In genomic region chr9:130961511-130962300, GRCh38 we compare ENCODE assay signal across 17 cellular contexts. TPM values are rescaled to one million over a fixed set of nuclear protein-coding genes. Genes with fewer than 3 reads are reported as not detected.
DNase-seq lines count a peak whose midpoint lies in the region; ATAC-seq and TF ChIP-seq lines count a peak whose summit lies in the region.
"Had no signal": no experiment of that assay in that cellular context is flagged by ENCODE, and none has a peak within 500 bp of the region (broad histone marks: within the 10 kb centered on the region; RNA-seq: fewer than 3 reads in every experiment).

No MANE protein-coding gene starts in this region.

- H4K8ac ChIP-seq in neuronal stem cell (ENCODE audit: low read depth, low read length): no peak overlapping the region

- H3K4me2 ChIP-seq in neuronal stem cell (ENCODE audit: insufficient read depth, low read length, poor library complexity, severe bottlenecking): no peak overlapping the region

- no peak for TF ChIP-seq CTCF in Calu3 (IDR thresholded peaks at IDR 0.05; ENCODE audit: unreplicated experiment)

- no peak overlapping the region for H3K4ac ChIP-seq in neuronal stem cell (ENCODE audit: low read length)

- H3K18ac ChIP-seq in neuronal stem cell (ENCODE audit: low read length): no peak overlapping the region

- H2AK5ac ChIP-seq in neuronal stem cell (ENCODE audit: low read depth, low read length): no peak overlapping the region

- no peak overlapping the region for H2BK15ac ChIP-seq in neuronal stem cell (ENCODE audit: low read length)

- H4K91ac ChIP-seq in neuronal stem cell (ENCODE audit: low read depth, low read length, poor library complexity): no peak overlapping the region

- no peak overlapping the region for H2BK120ac ChIP-seq in neuronal stem cell (ENCODE audit: low read depth, low read length)

- BruUV-seq in Calu3 (replicated peaks; lab: Mats Ljungman, UMichigan): no TSS peak

- no peak overlapping the region for H3K4me3 Mint-ChIP-seq in Calu3 (ENCODE audit: low read depth, unreplicated experiment)
- H3K4me3 Mint-ChIP-seq in activated CD4-positive, alpha-beta memory T cell treated with anti-CD3 and anti-CD28 coated beads, Interleukin-2, amount 10 ng/mL, durations not matched to agents 7 days and 5 days: no peak overlapping the region
- H3K4me3 Mint-ChIP-seq: CD14-positive monocyte had no signal

- H3K9me3 ChIP-seq in SJSA1 (replicated peaks) (no peaks in the 10 kb centered on the region), neuronal stem cell (replicated peaks in 1 of 2; ENCODE audit: control insufficient read depth in 2 of 2, insufficient read depth in 1 of 2, low read depth in 1 of 2, low read length in 2 of 2) (peaks cover 2 to 3% of the 10 kb centered on the region in 2 donors)
- H3K9me3 ChIP-seq: HAP-1 had no signal

- H3K36me3 ChIP-seq in SJSA1: no peaks in the 10 kb centered on the region
- H3K36me3 ChIP-seq in neuronal stem cell (replicated peaks in 1 of 2; ENCODE audit: control insufficient read depth in 2 of 2, insufficient read depth in 2 of 2, low read length in 2 of 2): no peaks in the 10 kb centered on the region
- H3K36me3 ChIP-seq: HAP-1 had no signal

- H3K27ac ChIP-seq in SJSA1: 0 out of 2 replicates have a peak overlapping the region, but pooled peaks have one; percentile 6
- H3K27ac ChIP-seq in epithelial cell of prostate: peak overlapping the region; percentile 28
- no peak overlapping the region for H3K27ac ChIP-seq in neuronal stem cell (replicated peaks; ENCODE audit: low read length)

- no peak for ATAC-seq in activated naive CD4-positive, alpha-beta T cell treated with anti-CD3 and anti-CD28 coated beads, Interleukin-2, amount 50 U/mL, for 72 hours

- peak overlapping the region; percentile 46 for H3K27ac Mint-ChIP-seq in Calu3 (ENCODE audit: unreplicated experiment)
- H3K27ac Mint-ChIP-seq in activated naive CD4-positive, alpha-beta T cell treated with anti-CD3 and anti-CD28 coated beads, Interleukin-2, amount 50 U/mL, for 72 hours: no peak overlapping the region
- H3K27ac Mint-ChIP-seq in activated CD4-positive, alpha-beta memory T cell treated with anti-CD3 and anti-CD28 coated beads, Interleukin-2, amount 10 ng/mL, durations not matched to agents 7 days and 5 days: no peak overlapping the region
- H3K27ac Mint-ChIP-seq: CD14-positive monocyte had no signal

- H2BK5ac ChIP-seq in neuronal stem cell (ENCODE audit: low read length): no peak overlapping the region

- H3K9me3 Mint-ChIP-seq in Calu3 (ENCODE audit: low read depth, unreplicated experiment): peaks cover 4% of the 10 kb centered on the region
- H3K9me3 Mint-ChIP-seq in activated naive CD4-positive, alpha-beta T cell treated with anti-CD3 and anti-CD28 coated beads, Interleukin-2, amount 50 U/mL, for 72 hours: peaks cover 5 to 8% of the 10 kb centered on the region in 2 donors
- peaks cover 9% of the 10 kb centered on the region for H3K9me3 Mint-ChIP-seq in activated CD4-positive, alpha-beta memory T cell treated with anti-CD3 and anti-CD28 coated beads, Interleukin-2, amount 10 ng/mL, durations not matched to agents 7 days and 5 days

- no peaks in the 10 kb centered on the region for H3K79me1 ChIP-seq in neuronal stem cell (ENCODE audit: low read depth, low read length)

- H3K36me3 Mint-ChIP-seq in Calu3 (ENCODE audit: insufficient read depth, unreplicated experiment): peaks cover 14% of the 10 kb centered on the region
- no peaks in the 10 kb centered on the region for H3K36me3 Mint-ChIP-seq in activated naive CD4-positive, alpha-beta T cell treated with anti-CD3 and anti-CD28 coated beads, Interleukin-2, amount 50 U/mL, for 72 hours
- H3K36me3 Mint-ChIP-seq in activated CD4-positive, alpha-beta memory T cell treated with anti-CD3 and anti-CD28 coated beads, Interleukin-2, amount 10 ng/mL, durations not matched to agents 7 days and 5 days (ENCODE audit: low read depth): peaks cover 3% of the 10 kb centered on the region
- H3K36me3 Mint-ChIP-seq: CD14-positive monocyte, IgD-negative memory B cell had no signal

- H3K9ac ChIP-seq in neuronal stem cell (ENCODE audit: low read depth, low read length, poor library complexity): no peak overlapping the region

- no peak for DNase-seq in Calu3
- no peak for DNase-seq in SJSA1 (ENCODE audit: low read depth in 1 of 2, low spot score in 2 of 2)
- DNase-seq in epithelial cell of prostate (ENCODE audit: low read depth, low spot score): no peak
- no peak for DNase-seq in neuronal stem cell (ENCODE audit: low spot score)
- DNase-seq in activated naive CD4-positive, alpha-beta T cell treated with anti-CD3 and anti-CD28 coated beads, Interleukin-2, amount 50 U/mL, for 72 hours (ENCODE audit: low spot score in 2 of 2): no peak
- DNase-seq in cerebellar nuclear complex (lab: John Stamatoyannopoulos, UW): no peak
- no peak for DNase-seq in activated CD4-positive, alpha-beta memory T cell treated with anti-CD3 and anti-CD28 coated beads, Interleukin-2, amount 10 ng/mL, durations not matched to agents 7 days and 5 days
- DNase-seq in Ammon's horn (ENCODE audit: low spot score): no peak
- DNase-seq: COR-L47, DMS53, MV-4-11, NCI-H1417 treated with DMSO at 0.1 percent for 48 hours, NCI-H2029, NCI-H510A had no signal

- H2BK12ac ChIP-seq in neuronal stem cell (ENCODE audit: low read length): no peak overlapping the region

- intact Hi-C loops in Calu3 (cut with micrococcal nuclease; ENCODE audit: unreplicated experiment): no loop called here

- no peaks in the 10 kb centered on the region for H3K27me3 Mint-ChIP-seq in Calu3 (ENCODE audit: unreplicated experiment)
- H3K27me3 Mint-ChIP-seq in activated CD4-positive, alpha-beta memory T cell treated with anti-CD3 and anti-CD28 coated beads, Interleukin-2, amount 10 ng/mL, durations not matched to agents 7 days and 5 days: no peaks in the 10 kb centered on the region

- H3K27me3 ChIP-seq in SJSA1 (replicated peaks): no peaks in the 10 kb centered on the region
- H3K27me3 ChIP-seq in neuronal stem cell (ENCODE audit: control insufficient read depth in 3 of 3, insufficient read depth in 3 of 3, low read depth in 1 of 3, low read length in 3 of 3): peaks cover 0 to 12% (median 0%) of the 10 kb centered on the region in 3 experiments

- no peak overlapping the region for H3K4me3 ChIP-seq in SJSA1
- no peak overlapping the region for H3K4me3 ChIP-seq in neuronal stem cell (ENCODE audit: low read length in 2 of 2)
- H3K4me3 ChIP-seq: HAP-1 had no signal

- peaks cover 17% of the 10 kb centered on the region for H3K4me1 Mint-ChIP-seq in Calu3 (ENCODE audit: low read depth, unreplicated experiment)
- H3K4me1 Mint-ChIP-seq in activated CD4-positive, alpha-beta memory T cell treated with anti-CD3 and anti-CD28 coated beads, Interleukin-2, amount 10 ng/mL, durations not matched to agents 7 days and 5 days: peaks cover 6% of the 10 kb centered on the region
- H3K4me1 Mint-ChIP-seq: IgD-negative memory B cell had no signal

- H3K4me1 ChIP-seq in SJSA1 (replicated peaks) (peaks cover 12% of the 10 kb centered on the region), neuronal stem cell (ENCODE audit: control insufficient read depth in 2 of 2, insufficient read depth in 1 of 2, low read depth in 1 of 2, low read length in 2 of 2) (no peaks in the 10 kb centered on the region)
- H3K4me1 ChIP-seq: HAP-1 had no signal

- no peak overlapping the region for H3K14ac ChIP-seq in neuronal stem cell (ENCODE audit: low read length)

- WGBS in neuronal stem cell (ENCODE audit: extremely low coverage in 2 of 2, insufficient read length in 2 of 2, insufficient replicate concordance in 1 of 2), 2 donors: no CpG with 5 or more reads among the region's 8 CpGs

- H2AFZ ChIP-seq in neuronal stem cell (ENCODE audit: low read length): no peak overlapping the region

- CTCF ChIA-PET in Calu3 (lab: Charles Lee): interaction anchor here (1.3 kb wide), 1 partner anchor 37 kb away, joined by 4 read pairs; no protein-coding TSS in a partner anchor
- CTCF ChIA-PET in activated CD4-positive, alpha-beta memory T cell treated with anti-CD3 and anti-CD28 coated beads, Interleukin-2, amount 10 ng/mL, durations not matched to agents 7 days and 5 days (lab: Charles Lee): no interaction called here

- POLR2A ChIA-PET in activated CD4-positive, alpha-beta memory T cell treated with anti-CD3 and anti-CD28 coated beads, Interleukin-2, amount 10 ng/mL, durations not matched to agents 7 days and 5 days (lab: Charles Lee): no interaction called here

- H3K23ac ChIP-seq in neuronal stem cell (ENCODE audit: low read depth, low read length, poor library complexity): peak overlapping the region; percentile 9

RNA-seq across cellular contexts. Expression of gene FIBCD1, which starts 22.7 kb away (rescaled TPM):
- total RNA-seq in Calu3 (2022): 1.4 and 1.5 TPM in 2 replicates
- total RNA-seq in SJSA1 (2014; rRNA removed; shearing (Covaris generic)): 0.08 TPM in 1 of 2 replicates, not detected in the other
- polyA plus RNA-seq in neuronal stem cell (2013, experiment 1 of 2): 0.82 TPM
- polyA plus RNA-seq in neuronal stem cell (2013, experiment 2 of 2): 0.89 TPM
- not detected for total RNA-seq in activated naive CD4-positive, alpha-beta T cell treated with anti-CD3 and anti-CD28 coated beads, Interleukin-2, amount 50 U/mL, for 72 hours
- total RNA-seq in activated CD4-positive, alpha-beta memory T cell treated with anti-CD3 and anti-CD28 coated beads, Interleukin-2, amount 10 ng/mL, durations not matched to agents 7 days and 5 days: not detected
- polyA plus RNA-seq: CD14-positive monocyte, IgD-negative memory B cell had no signal

RNA-seq across cellular contexts. Expression of gene LAMC3, which starts 47.3 kb away (rescaled TPM):
- total RNA-seq in Calu3 (2022): not detected in 2 replicates
- total RNA-seq in SJSA1 (2014; rRNA removed; shearing (Covaris generic)): not detected in 2 replicates
- polyA plus RNA-seq in neuronal stem cell (2013, experiment 1 of 2): 0.03 TPM
- polyA plus RNA-seq in neuronal stem cell (2013, experiment 2 of 2): 0.07 TPM
- 1 to 10 TPM; 1.0 to 1.1 TPM for total RNA-seq in activated naive CD4-positive, alpha-beta T cell treated with anti-CD3 and anti-CD28 coated beads, Interleukin-2, amount 50 U/mL, for 72 hours
- total RNA-seq in activated CD4-positive, alpha-beta memory T cell treated with anti-CD3 and anti-CD28 coated beads, Interleukin-2, amount 10 ng/mL, durations not matched to agents 7 days and 5 days: not detected
- polyA plus RNA-seq: CD14-positive monocyte, IgD-negative memory B cell had no signal
